ENCODE assay signal across 1 cellular context in genomic region chr20:50731930-50732690, GRCh38.
TF ChIP-seq lines count a peak whose summit lies in the region.

No MANE protein-coding gene starts in this region.

TF ChIP-seq in HepG2, 621 proteins besides CTCF, POLR2A, EP300 and RAD21 (continues in another document):
- TF ChIP-seq ZNF629 (CRISPR knock-in tag; conservative IDR thresholded peaks at IDR 0.05): no peak
- no peak for TF ChIP-seq CSRNP2 (CRISPR knock-in tag; conservative IDR thresholded peaks at IDR 0.05; ENCODE audit: low read depth)
- no peak for TF ChIP-seq ZNF577 (CRISPR knock-in tag; IDR thresholded peaks at IDR 0.05; ENCODE audit: borderline replicate concordance, low read depth)
- 0 out of 2 replicates have a peak, but pooled peaks have one; percentile 4 for TF ChIP-seq ARID3A (IDR thresholded peaks at IDR 0.05; ENCODE audit: low read depth, low read length)
- TF ChIP-seq ZNF749 (CRISPR knock-in tag; IDR thresholded peaks at IDR 0.05; ENCODE audit: borderline replicate concordance): no peak
- no peak; the same call in 1 of the 2 replicates for TF ChIP-seq SP140L (CRISPR knock-in tag; IDR thresholded peaks at IDR 0.05; ENCODE audit: borderline replicate concordance)
- no peak for TF ChIP-seq BCL3 (CRISPR knock-in tag; IDR thresholded peaks at IDR 0.05)
- no peak for TF ChIP-seq HBP1 (CRISPR knock-in tag; IDR thresholded peaks at IDR 0.05; ENCODE audit: low read depth)
- TF ChIP-seq NAIF1 (CRISPR knock-in tag; IDR thresholded peaks at IDR 0.05; ENCODE audit: borderline replicate concordance): no peak
- no peak for TF ChIP-seq DRAP1 (CRISPR knock-in tag; IDR thresholded peaks at IDR 0.05)
- no peak for TF ChIP-seq SRY (CRISPR knock-in tag; IDR thresholded peaks at IDR 0.05)
- no peak for TF ChIP-seq GPN1 (CRISPR knock-in tag; IDR thresholded peaks at IDR 0.05; ENCODE audit: borderline replicate concordance)
- TF ChIP-seq RORA (CRISPR knock-in tag; IDR thresholded peaks at IDR 0.05): no peak
- TF ChIP-seq ZNF772 (CRISPR knock-in tag; IDR thresholded peaks at IDR 0.05): no peak
- TF ChIP-seq ZFY (CRISPR knock-in tag; IDR thresholded peaks at IDR 0.05): no peak
- TF ChIP-seq ZNF281 (CRISPR knock-in tag; IDR thresholded peaks at IDR 0.05; ENCODE audit: borderline replicate concordance): no peak
- no peak for TF ChIP-seq DR1 (CRISPR knock-in tag; IDR thresholded peaks at IDR 0.05)
- no peak for TF ChIP-seq MEIS2 (CRISPR knock-in tag; IDR thresholded peaks at IDR 0.05)
- TF ChIP-seq ZBTB4 (CRISPR knock-in tag; IDR thresholded peaks at IDR 0.05; ENCODE audit: borderline replicate concordance): no peak
- TF ChIP-seq ATF7-NPFF (CRISPR knock-in tag; IDR thresholded peaks at IDR 0.05; ENCODE audit: low read depth): no peak
- TF ChIP-seq POLR2AphosphoS2 (IDR thresholded peaks at IDR 0.05; ENCODE audit: low read depth, low read length): no peak
- 0 out of 2 replicates have a peak, but pooled peaks have one; percentile 18 for TF ChIP-seq FLYWCH1 (CRISPR knock-in tag; IDR thresholded peaks at IDR 0.05)
- TF ChIP-seq DNMT3B (CRISPR knock-in tag; conservative IDR thresholded peaks at IDR 0.05): no peak
- no peak for TF ChIP-seq ZBTB38 (CRISPR knock-in tag; IDR thresholded peaks at IDR 0.05)
- TF ChIP-seq TAF15 (IDR thresholded peaks at IDR 0.05; ENCODE audit: low read depth, low read length, poor library complexity, severe bottlenecking): no peak
- no peak for TF ChIP-seq ZNF724P (CRISPR knock-in tag; IDR thresholded peaks at IDR 0.05; ENCODE audit: borderline replicate concordance)
- no peak for TF ChIP-seq ZNF329 (CRISPR knock-in tag; IDR thresholded peaks at IDR 0.05; ENCODE audit: low read depth)
- TF ChIP-seq SOX6 (IDR thresholded peaks at IDR 0.05): no peak
- TF ChIP-seq SOX6 (CRISPR knock-in tag; IDR thresholded peaks at IDR 0.05): no peak
- TF ChIP-seq ZNF713 (CRISPR knock-in tag; IDR thresholded peaks at IDR 0.05): no peak
- no peak for TF ChIP-seq PRDM4 (CRISPR knock-in tag; IDR thresholded peaks at IDR 0.05; ENCODE audit: borderline replicate concordance)
- no peak for TF ChIP-seq UBTF (CRISPR knock-in tag; IDR thresholded peaks at IDR 0.05)
- TF ChIP-seq ERF (CRISPR knock-in tag; IDR thresholded peaks at IDR 0.05): 0 out of 2 replicates have a peak, but pooled peaks have one; percentile 38
- TF ChIP-seq ISX (CRISPR knock-in tag; conservative IDR thresholded peaks at IDR 0.05): no peak
- no peak for TF ChIP-seq ATF4 (CRISPR knock-in tag; IDR thresholded peaks at IDR 0.05)
- TF ChIP-seq CC2D1A (CRISPR knock-in tag; IDR thresholded peaks at IDR 0.05): no peak
- TF ChIP-seq ZNF33A (CRISPR knock-in tag; IDR thresholded peaks at IDR 0.05; ENCODE audit: borderline replicate concordance): no peak
- 0 out of 2 replicates have a peak, but pooled peaks have one; percentile 22 for TF ChIP-seq SNAI1 (CRISPR knock-in tag; IDR thresholded peaks at IDR 0.05; ENCODE audit: borderline replicate concordance)
- TF ChIP-seq CREBL2 (CRISPR knock-in tag; IDR thresholded peaks at IDR 0.05; ENCODE audit: borderline replicate concordance): no peak
- no peak for TF ChIP-seq TBX3 (IDR thresholded peaks at IDR 0.05; ENCODE audit: borderline replicate concordance)
- TF ChIP-seq ZNF160 (CRISPR knock-in tag; IDR thresholded peaks at IDR 0.05): no peak
- no peak for TF ChIP-seq KMT2B (CRISPR knock-in tag; IDR thresholded peaks at IDR 0.05)
- TF ChIP-seq MEIS1 (CRISPR knock-in tag; IDR thresholded peaks at IDR 0.05; ENCODE audit: borderline replicate concordance): no peak
- TF ChIP-seq MAF1 (CRISPR knock-in tag; IDR thresholded peaks at IDR 0.05; ENCODE audit: borderline replicate concordance): no peak
- 0 out of 2 replicates have a peak, but pooled peaks have one; percentile 25 for TF ChIP-seq ZNF124 (CRISPR knock-in tag; IDR thresholded peaks at IDR 0.05)
- no peak for TF ChIP-seq ZBTB3 (CRISPR knock-in tag; IDR thresholded peaks at IDR 0.05; ENCODE audit: borderline replicate concordance, low read depth)
